ENCODE assay signal across 1 cellular context in the genomic region with DNA sequence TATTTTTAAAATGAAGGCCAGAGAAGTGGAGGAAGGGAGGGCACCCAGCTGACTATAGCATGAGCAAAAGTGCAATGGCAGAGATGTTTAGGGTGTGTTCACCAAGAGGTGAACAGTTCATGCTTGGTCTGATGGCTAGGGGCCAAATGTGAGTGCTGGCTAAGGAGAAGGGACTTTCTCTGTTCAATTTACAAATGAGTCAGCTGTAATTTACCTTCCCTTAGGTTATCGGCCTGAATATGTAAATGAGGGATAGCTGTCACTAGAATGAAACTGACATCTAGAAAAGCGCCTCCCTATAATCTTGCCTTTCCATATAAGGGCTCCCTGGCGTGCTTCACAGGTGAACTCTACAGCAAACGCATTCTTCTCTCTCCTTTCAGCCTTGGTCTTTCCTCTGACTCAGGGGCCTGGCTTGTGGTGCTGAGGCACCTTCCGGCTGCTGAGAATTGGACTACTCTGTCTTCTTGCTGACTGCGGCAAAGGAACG.
TF ChIP-seq lines count a peak whose summit lies in the region.

No MANE protein-coding gene starts in this region.

TF ChIP-seq in WTC11, 78 proteins besides CTCF, POLR2A, EP300 and RAD21 (continued from another document):
- TF ChIP-seq, protein P1, sequence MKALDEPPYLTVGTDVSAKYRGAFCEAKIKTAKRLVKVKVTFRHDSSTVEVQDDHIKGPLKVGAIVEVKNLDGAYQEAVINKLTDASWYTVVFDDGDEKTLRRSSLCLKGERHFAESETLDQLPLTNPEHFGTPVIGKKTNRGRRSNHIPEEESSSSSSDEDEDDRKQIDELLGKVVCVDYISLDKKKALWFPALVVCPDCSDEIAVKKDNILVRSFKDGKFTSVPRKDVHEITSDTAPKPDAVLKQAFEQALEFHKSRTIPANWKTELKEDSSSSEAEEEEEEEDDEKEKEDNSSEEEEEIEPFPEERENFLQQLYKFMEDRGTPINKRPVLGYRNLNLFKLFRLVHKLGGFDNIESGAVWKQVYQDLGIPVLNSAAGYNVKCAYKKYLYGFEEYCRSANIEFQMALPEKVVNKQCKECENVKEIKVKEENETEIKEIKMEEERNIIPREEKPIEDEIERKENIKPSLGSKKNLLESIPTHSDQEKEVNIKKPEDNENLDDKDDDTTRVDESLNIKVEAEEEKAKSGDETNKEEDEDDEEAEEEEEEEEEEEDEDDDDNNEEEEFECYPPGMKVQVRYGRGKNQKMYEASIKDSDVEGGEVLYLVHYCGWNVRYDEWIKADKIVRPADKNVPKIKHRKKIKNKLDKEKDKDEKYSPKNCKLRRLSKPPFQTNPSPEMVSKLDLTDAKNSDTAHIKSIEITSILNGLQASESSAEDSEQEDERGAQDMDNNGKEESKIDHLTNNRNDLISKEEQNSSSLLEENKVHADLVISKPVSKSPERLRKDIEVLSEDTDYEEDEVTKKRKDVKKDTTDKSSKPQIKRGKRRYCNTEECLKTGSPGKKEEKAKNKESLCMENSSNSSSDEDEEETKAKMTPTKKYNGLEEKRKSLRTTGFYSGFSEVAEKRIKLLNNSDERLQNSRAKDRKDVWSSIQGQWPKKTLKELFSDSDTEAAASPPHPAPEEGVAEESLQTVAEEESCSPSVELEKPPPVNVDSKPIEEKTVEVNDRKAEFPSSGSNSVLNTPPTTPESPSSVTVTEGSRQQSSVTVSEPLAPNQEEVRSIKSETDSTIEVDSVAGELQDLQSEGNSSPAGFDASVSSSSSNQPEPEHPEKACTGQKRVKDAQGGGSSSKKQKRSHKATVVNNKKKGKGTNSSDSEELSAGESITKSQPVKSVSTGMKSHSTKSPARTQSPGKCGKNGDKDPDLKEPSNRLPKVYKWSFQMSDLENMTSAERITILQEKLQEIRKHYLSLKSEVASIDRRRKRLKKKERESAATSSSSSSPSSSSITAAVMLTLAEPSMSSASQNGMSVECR (CRISPR knock-in tag; IDR thresholded peaks at IDR 0.05; ENCODE audit: borderline replicate concordance) = no peak
- TF ChIP-seq, protein P2, sequence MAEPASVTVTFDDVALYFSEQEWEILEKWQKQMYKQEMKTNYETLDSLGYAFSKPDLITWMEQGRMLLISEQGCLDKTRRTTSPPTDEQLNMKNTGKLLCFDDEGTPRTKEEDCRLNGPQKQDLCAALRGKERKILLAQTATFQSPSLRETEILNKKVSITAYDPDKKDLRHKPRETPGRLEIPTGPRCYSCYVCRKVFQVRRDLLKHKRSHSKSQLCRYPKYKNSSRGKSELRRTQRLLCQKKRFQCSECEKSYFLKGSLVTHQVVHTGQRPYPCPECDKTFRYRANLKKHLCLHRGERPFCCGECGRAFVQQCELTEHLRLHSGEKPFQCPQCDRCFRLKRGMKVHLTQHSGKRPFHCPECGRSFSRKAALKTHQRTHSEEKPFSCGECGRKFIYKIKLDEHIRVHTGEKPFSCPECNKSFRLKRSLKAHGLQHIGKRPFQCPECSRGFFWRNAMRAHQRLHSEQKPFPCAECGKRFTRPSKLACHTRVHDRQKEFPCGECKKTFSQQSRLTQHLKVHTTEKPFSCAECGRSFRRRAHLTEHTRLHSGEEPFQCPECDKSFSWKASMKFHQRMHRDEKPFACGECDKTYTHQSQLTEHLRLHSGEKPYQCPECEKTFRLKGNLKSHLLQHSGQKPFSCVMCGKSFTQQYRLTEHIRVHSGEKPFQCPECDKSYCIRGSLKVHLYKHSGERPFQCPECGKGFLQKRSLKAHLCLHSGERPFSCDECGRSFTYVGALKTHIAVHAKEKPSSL (CRISPR knock-in tag; conservative IDR thresholded peaks at IDR 0.05) = no peak
